1 cellular context compared by ENCODE assay signal in the genomic region with DNA sequence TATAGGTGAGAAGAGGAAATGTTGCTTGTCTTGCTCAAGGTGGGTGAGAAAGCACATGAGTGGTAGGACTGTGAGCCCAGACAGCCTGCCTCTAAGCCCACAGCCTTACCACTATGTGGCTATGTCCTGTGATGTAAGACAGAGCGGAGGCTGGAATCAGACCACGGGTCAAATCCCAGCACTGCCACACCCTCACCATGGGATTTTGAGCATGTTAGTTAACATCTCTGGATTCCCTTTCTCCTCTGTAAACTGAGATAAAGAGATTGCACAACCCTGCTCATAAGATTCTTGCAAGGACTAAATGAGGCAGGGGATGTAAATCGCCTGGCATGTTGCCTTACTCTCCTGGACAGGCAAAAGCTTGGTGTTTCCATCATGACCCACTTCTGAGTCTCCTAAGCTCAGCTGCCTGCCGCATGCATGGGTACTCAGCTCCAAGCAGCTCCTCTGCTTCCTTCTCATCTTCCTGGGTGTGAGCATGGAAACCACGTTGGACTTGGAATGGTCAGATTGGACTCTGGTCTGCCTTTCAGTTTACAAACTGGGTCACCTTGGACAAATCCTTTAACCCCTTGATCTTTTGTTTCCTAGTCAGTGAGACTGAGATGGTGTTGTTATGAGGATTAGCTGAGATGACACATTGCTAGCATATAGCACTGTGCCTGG.
TF ChIP-seq lines count a peak whose summit lies in the region.

No MANE protein-coding gene starts in this region.

TF ChIP-seq in A549, 52 proteins besides CTCF, POLR2A, EP300 and RAD21:
- TF ChIP-seq PHF8 (IDR thresholded peaks at IDR 0.05; ENCODE audit: borderline replicate concordance, low read depth) (no peak), ZC3H11A (IDR thresholded peaks at IDR 0.05) (no peak), NPAS2 (CRISPR knock-in tag; IDR thresholded peaks at IDR 0.05; ENCODE audit: borderline replicate concordance) (no peak), HOXB5 (CRISPR knock-in tag; IDR thresholded peaks at IDR 0.05) (no peak), JUN (IDR thresholded peaks at IDR 0.05) (no peak), TFCP2L1 (CRISPR knock-in tag; IDR thresholded peaks at IDR 0.05) (no peak), EHMT2 (IDR thresholded peaks at IDR 0.05; ENCODE audit: low read depth) (no peak), RNF2 (IDR thresholded peaks at IDR 0.05; ENCODE audit: borderline replicate concordance, low read depth) (no peak), TP53 (CRISPR knock-in tag; IDR thresholded peaks at IDR 0.05) (no peak), POLR2AphosphoS2 (conservative IDR thresholded peaks at IDR 0.05; ENCODE audit: low read length) (no peak), ZNF302 (CRISPR knock-in tag; IDR thresholded peaks at IDR 0.05) (no peak)
TF ChIP-seq in A549: peak in this region for 0.
